In the genomic region with DNA sequence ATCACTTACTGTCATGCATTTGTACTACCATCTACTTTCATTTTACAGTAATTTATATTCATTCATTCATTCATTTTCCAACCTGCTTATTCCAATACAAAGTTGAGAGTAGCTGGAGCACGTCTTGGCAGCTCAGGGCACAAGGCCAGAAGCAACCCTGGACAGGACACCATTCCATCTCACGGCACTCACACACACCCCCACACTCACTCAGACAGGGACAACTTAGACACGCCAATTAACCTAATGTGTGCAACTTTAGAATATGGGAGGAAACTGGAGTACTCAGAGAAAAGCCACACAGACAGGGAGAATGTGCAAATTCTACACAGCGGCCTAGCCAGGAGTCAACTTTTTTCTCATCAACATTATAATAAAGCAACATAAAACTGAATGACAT, we compare ENCODE assay signal across 20 cellular contexts. TPM values are rescaled to one million over a fixed set of nuclear protein-coding genes. Genes with fewer than 3 reads are reported as not detected.
A peak's percentile ranks its signal among the peaks of the same experiment; 100 is the strongest.
DNase-seq lines count a peak whose midpoint lies in the region; ATAC-seq and TF ChIP-seq lines count a peak whose summit lies in the region.
"Had no signal": no experiment of that assay in that cellular context is flagged by ENCODE, and none has a peak within 500 bp of the region (broad histone marks: within the 10 kb centered on the region; RNA-seq: fewer than 3 reads in every experiment).

No MANE protein-coding gene starts in this region.

- H3K27ac ChIP-seq in A673 (ENCODE audit: low read depth, low read length, poor library complexity, severe bottlenecking): no peak overlapping the region
- H3K27ac ChIP-seq: HL-60, KMS-11 had no signal

- intact Hi-C loops in A673 (cut with micrococcal nuclease; ENCODE audit: unreplicated experiment): loop anchor here (2.0 kb wide), 1 partner anchor 15 kb away; no protein-coding TSS in a partner anchor

- H3K9me3 ChIP-seq in A673 (ENCODE audit: low read depth, low read length, poor library complexity, severe bottlenecking): no peaks in the 10 kb centered on the region

- ATAC-seq in HG02623 (IDR thresholded peaks at IDR 0.05; ENCODE audit: unreplicated experiment): no peak
- ATAC-seq: Panc1 had no signal

- no peaks in the 10 kb centered on the region for H3K27me3 ChIP-seq in A673 (replicated peaks; ENCODE audit: insufficient read depth, low read depth, low read length, poor library complexity)

- no peak overlapping the region for H3K4me3 ChIP-seq in A673 (ENCODE audit: low read depth, low read length, poor library complexity, severe bottlenecking)

- peaks cover 87% of the 10 kb centered on the region for H3K4me1 Mint-ChIP-seq in HFFc6 (ENCODE audit: low read depth)
- H3K4me1 Mint-ChIP-seq in chondrocyte (ENCODE audit: low read depth): peaks cover 78% of the 10 kb centered on the region
- H3K4me1 Mint-ChIP-seq in nephron: peaks cover 67% of the 10 kb centered on the region
- H3K4me1 Mint-ChIP-seq: B cell had no signal

- H3K4me1 ChIP-seq in A673 (ENCODE audit: insufficient read depth, low read length, poor library complexity, severe bottlenecking): peaks cover 23% of the 10 kb centered on the region

- peak; percentile 37 for DNase-seq in A673 (ENCODE audit: low spot score)
- DNase-seq in HFFc6: no peak
- DNase-seq in chondrocyte (ENCODE audit: low spot score): no peak
- DNase-seq in activated CD4-positive, alpha-beta T cell treated with anti-CD3 and anti-CD28 coated beads for 4 hours: no peak
- no peak for DNase-seq in HuH-7.5 (ENCODE audit: low spot score)
- no peak for DNase-seq in DMS53 (lab: John Stamatoyannopoulos, UW)
- DNase-seq: NCI-H1105; NCI-H146; NCI-H2029; NCI-H226; NCI-H510A treated with DMSO at 0.1 percent for 48 hours; NCI-H748 treated with DMSO at 0.1 percent for 48 hours; NK-92 treated with Interleukin-12 subunit alpha and Interleukin-12 subunit beta, amount 100 ng/mL, for 24 hours had no signal

- H3K27me3 Mint-ChIP-seq in HFFc6 (ENCODE audit: insufficient read depth): peaks cover 1% of the 10 kb centered on the region; the same call in 1 of the 2 replicates
- no peaks in the 10 kb centered on the region for H3K27me3 Mint-ChIP-seq in chondrocyte (ENCODE audit: low read depth)
- H3K27me3 Mint-ChIP-seq in nephron (ENCODE audit: low read depth): no peaks in the 10 kb centered on the region

- CTCF ChIA-PET in A673 (lab: Charles Lee): interaction anchor here (0.6 kb wide), 1 partner anchor 199 kb away, joined by 3 read pairs; no protein-coding TSS in a partner anchor

- peaks cover 9% of the 10 kb centered on the region for H3K36me3 Mint-ChIP-seq in HFFc6 (ENCODE audit: low read depth)
- no peaks in the 10 kb centered on the region for H3K36me3 Mint-ChIP-seq in chondrocyte (ENCODE audit: low read depth)
- peaks cover 10% of the 10 kb centered on the region for H3K36me3 Mint-ChIP-seq in nephron (ENCODE audit: low read depth)
- H3K36me3 Mint-ChIP-seq: CD14-positive monocyte had no signal

- H3K27ac Mint-ChIP-seq in HFFc6 (no peak overlapping the region; the same call in 1 of the 2 replicates), chondrocyte (ENCODE audit: unreplicated experiment) (peak overlapping the region; percentile 64), nephron (peak overlapping the region; percentile 23 to 78 (median 32))
- H3K27ac Mint-ChIP-seq: B cell, CD14-positive monocyte had no signal

- H3K4me3 Mint-ChIP-seq in HFFc6: peak overlapping the region; percentile 15; the same call in 1 of the 2 replicates
- no peak overlapping the region for H3K4me3 Mint-ChIP-seq in chondrocyte (ENCODE audit: unreplicated experiment)
- no peak overlapping the region for H3K4me3 Mint-ChIP-seq in nephron
- H3K4me3 Mint-ChIP-seq: B cell, CD14-positive monocyte had no signal

- H3K9me3 Mint-ChIP-seq in HFFc6: no peaks in the 10 kb centered on the region
- no peaks in the 10 kb centered on the region for H3K9me3 Mint-ChIP-seq in chondrocyte (ENCODE audit: low read depth)
- H3K9me3 Mint-ChIP-seq in nephron: no peaks in the 10 kb centered on the region
- H3K9me3 Mint-ChIP-seq: CD14-positive monocyte had no signal

- POLR2A ChIA-PET in A673 (lab: Charles Lee; ENCODE audit: low non-redundant PET): no interaction called here

- no peaks in the 10 kb centered on the region for H3K36me3 ChIP-seq in A673 (ENCODE audit: insufficient read depth, low read length, poor library complexity, severe bottlenecking)

- BruUV-seq in A673 (replicated peaks; lab: Mats Ljungman, UMichigan): no TSS peak

- TF ChIP-seq CTCF in A673 (conservative IDR thresholded peaks at IDR 0.05; ENCODE audit: low read depth, low read length) (no peak), HFFc6 (IDR thresholded peaks at IDR 0.05) (no peak), chondrocyte (IDR thresholded peaks at IDR 0.05) (no peak), nephron (IDR thresholded peaks at IDR 0.05; ENCODE audit: unreplicated experiment in 3 of 3) (no peak)

RNA-seq across cellular contexts. Expression of a gene that starts 46.8 kb away (rescaled TPM):
- total RNA-seq in A673 (2021) (66.2 and 77.2 TPM in 2 replicates), chondrocyte (60.8 to 68.8 TPM (median 62.1 TPM) in 3 replicates)
- 100 to 1,000 TPM in 3 of 6 experiments, 10 to 100 TPM in 3; 97.2 to 111 (median 100.0) TPM for total RNA-seq in HFFc6 (2021; fragmentation: NEBNext Ultra II Directional; extraction: Animal tissue kit (Norgen Biotek cat#: 25700))
- total RNA-seq: B cell had no signal
